ENCODE assay signal across 11 cellular contexts in genomic region chr4:57233391-57233790, GRCh38.
DNase-seq lines count a peak whose midpoint lies in the region; ATAC-seq and TF ChIP-seq lines count a peak whose summit lies in the region.
"Had no signal": no experiment of that assay in that cellular context is flagged by ENCODE, and none has a peak within 500 bp of the region (broad histone marks: within the 10 kb centered on the region; RNA-seq: fewer than 3 reads in every experiment).

No MANE protein-coding gene starts in this region.

- no peak for TF ChIP-seq CTCF in fibroblast of pulmonary artery (IDR thresholded peaks at IDR 0.05; ENCODE audit: low read length, missing control alignments)

- H3K4me3 ChIP-seq in fibroblast of pulmonary artery (replicated peaks; ENCODE audit: low read depth, low read length), result no peak overlapping the region
- H3K4me3 ChIP-seq: psoas muscle had no signal

- ATAC-seq in SK-N-SH treated with all-trans-retinoic acid at 6 μM for 48 hours (0 out of 3 replicates have a peak, but pooled peaks have one; percentile 33), sciatic nerve (peak; percentile 28), GM19324 (IDR thresholded peaks at IDR 0.05; ENCODE audit: low FRiP score, unreplicated experiment) (no peak)
- ATAC-seq: psoas muscle had no signal

- intact Hi-C loops in sciatic nerve (cut with DNase I), result no loop called here

- peak; percentile 5 for DNase-seq in H4 (ENCODE audit: low spot score)
- peak; percentile 38 for DNase-seq in fibroblast of pulmonary artery (ENCODE audit: low read depth)
- no peak for DNase-seq in sciatic nerve (ENCODE audit: low spot score)
- DNase-seq in NCI-H526 (lab: John Stamatoyannopoulos, UW), result no peak
- DNase-seq in NCI-H2029 (lab: John Stamatoyannopoulos, UW), result no peak
- DNase-seq: activated naive CD8-positive, alpha-beta T cell treated with anti-CD3 and anti-CD28 coated beads, Interleukin-2, amount 10 ng/mL, durations not matched to agents 7 days and 5 days; NCI-H2171; psoas muscle; RPMI8226 had no signal

TF ChIP-seq in SK-N-SH treated with all-trans-retinoic acid at 6 μM for 48 hours, 23 proteins besides CTCF, POLR2A, EP300 and RAD21:
- no peak for TF ChIP-seq ZFP3 (CRISPR knock-in tag; IDR thresholded peaks at IDR 0.05)
- peak; percentile 86; the same call in 1 of the 2 replicates for TF ChIP-seq PATZ1 (CRISPR knock-in tag; IDR thresholded peaks at IDR 0.05; ENCODE audit: borderline replicate concordance)
- TF ChIP-seq POU6F1 (CRISPR knock-in tag; IDR thresholded peaks at IDR 0.05; ENCODE audit: borderline replicate concordance, low read depth), result no peak
- TF ChIP-seq ARNTL (CRISPR knock-in tag; IDR thresholded peaks at IDR 0.05; ENCODE audit: borderline replicate concordance, low read depth), result no peak
- TF ChIP-seq TCF4 (CRISPR knock-in tag; IDR thresholded peaks at IDR 0.05; ENCODE audit: borderline replicate concordance), result no peak
- peak; percentile 73 for TF ChIP-seq ISL1 (CRISPR knock-in tag; IDR thresholded peaks at IDR 0.05)
- no peak for TF ChIP-seq OSR1 (CRISPR knock-in tag; IDR thresholded peaks at IDR 0.05)
- no peak for TF ChIP-seq CSRNP3 (CRISPR knock-in tag; IDR thresholded peaks at IDR 0.05)
TF ChIP-seq in SK-N-SH treated with all-trans-retinoic acid at 6 μM for 48 hours: peak in this region for 2.

Comparison
In these comparisons a context has a peak if more than half of its experiments do, and no peak if none do; other contexts are left out.
1. DNase-seq: peak in H4 (single experiment) and fibroblast of pulmonary artery (single experiment); none in sciatic nerve (single experiment), NCI-H526 (0 of 2) and NCI-H2029 (single experiment).